In genomic region chr2:37632310-37632709, GRCh38 we compare ENCODE assay signal across 13 cellular contexts. TPM values are rescaled to one million over a fixed set of nuclear protein-coding genes. Genes with fewer than 3 reads are reported as not detected.
A peak's percentile ranks its signal among the peaks of the same experiment; 100 is the strongest.
DNase-seq lines count a peak whose midpoint lies in the region; ATAC-seq lines count a peak whose summit lies in the region.
"Had no signal": no experiment of that assay in that cellular context is flagged by ENCODE, and none has a peak within 500 bp of the region (broad histone marks: within the 10 kb centered on the region; RNA-seq: fewer than 3 reads in every experiment).

No MANE protein-coding gene starts in this region.

- H3K9me3 Mint-ChIP-seq in activated T-helper 17 cell treated with anti-CD3 and anti-CD28 coated beads, Interleukin-2, amount 50 U/mL, for 72 hours, result no peaks in the 10 kb centered on the region
- H3K9me3 Mint-ChIP-seq in natural killer cell treated with Interleukin-12 subunit alpha and Interleukin-12 subunit beta and Interleukin-15 and Interleukin-18, amount 100 ng/mL, for 72 hours, result no peaks in the 10 kb centered on the region
- H3K9me3 Mint-ChIP-seq: CD4-positive, alpha-beta T cell had no signal

- H3K27me3 Mint-ChIP-seq in activated T-helper 17 cell treated with anti-CD3 and anti-CD28 coated beads, Interleukin-2, amount 50 U/mL, for 72 hours, result no peaks in the 10 kb centered on the region
- no peaks in the 10 kb centered on the region for H3K27me3 Mint-ChIP-seq in natural killer cell treated with Interleukin-12 subunit alpha and Interleukin-12 subunit beta and Interleukin-15 and Interleukin-18, amount 100 ng/mL, for 72 hours
- H3K27me3 Mint-ChIP-seq: CD4-positive, alpha-beta T cell had no signal

- no peak for ATAC-seq in activated T-helper 17 cell treated with anti-CD3 and anti-CD28 coated beads, Interleukin-2, amount 50 U/mL, for 72 hours (replicated peaks)
- no peak for ATAC-seq in natural killer cell treated with Interleukin-12 subunit alpha and Interleukin-12 subunit beta and Interleukin-15 and Interleukin-18, amount 100 ng/mL, for 72 hours
- ATAC-seq in left lobe of liver, result no peak

- H3K27ac Mint-ChIP-seq in activated T-helper 17 cell treated with anti-CD3 and anti-CD28 coated beads, Interleukin-2, amount 50 U/mL, for 72 hours, result no peak overlapping the region
- peak overlapping the region; percentile 10 to 87 for H3K27ac Mint-ChIP-seq in natural killer cell treated with Interleukin-12 subunit alpha and Interleukin-12 subunit beta and Interleukin-15 and Interleukin-18, amount 100 ng/mL, for 72 hours
- H3K27ac Mint-ChIP-seq: CD4-positive, alpha-beta T cell had no signal

- H3K4me3 Mint-ChIP-seq in activated T-helper 17 cell treated with anti-CD3 and anti-CD28 coated beads, Interleukin-2, amount 50 U/mL, for 72 hours, result peak overlapping the region; percentile 6
- no peak overlapping the region for H3K4me3 Mint-ChIP-seq in natural killer cell treated with Interleukin-12 subunit alpha and Interleukin-12 subunit beta and Interleukin-15 and Interleukin-18, amount 100 ng/mL, for 72 hours
- H3K4me3 Mint-ChIP-seq: CD4-positive, alpha-beta T cell had no signal

- DNase-seq in NCI-H1092 treated with DMSO at 0.1 percent for 48 hours (lab: John Stamatoyannopoulos, UW) (peak; percentile 38), NCI-H1092 (lab: John Stamatoyannopoulos, UW) (no peak), EH (ENCODE audit: low read depth) (peak; percentile 49), dedifferentiated amniotic fluid mesenchymal stem cell (ENCODE audit: extremely low spot score) (no peak), left lobe of liver (ENCODE audit: low spot score) (no peak)
- DNase-seq in natural killer cell treated with Interleukin-12 subunit alpha and Interleukin-12 subunit beta and Interleukin-15 and Interleukin-18, amount 100 ng/mL, for 72 hours (ENCODE audit: low spot score), result no peak
- no peak for DNase-seq in central memory CD4-positive, alpha-beta T cell
- DNase-seq: BE2C; CD4-positive, alpha-beta T cell; GOT3; KBM-7; MV-4-11 had no signal

- H3K36me3 Mint-ChIP-seq in activated T-helper 17 cell treated with anti-CD3 and anti-CD28 coated beads, Interleukin-2, amount 50 U/mL, for 72 hours (ENCODE audit: low read depth), result peaks cover 12% of the 10 kb centered on the region
- no peaks in the 10 kb centered on the region for H3K36me3 Mint-ChIP-seq in natural killer cell treated with Interleukin-12 subunit alpha and Interleukin-12 subunit beta and Interleukin-15 and Interleukin-18, amount 100 ng/mL, for 72 hours

- peaks cover 59% of the 10 kb centered on the region for H3K4me1 Mint-ChIP-seq in activated T-helper 17 cell treated with anti-CD3 and anti-CD28 coated beads, Interleukin-2, amount 50 U/mL, for 72 hours
- peaks cover 64 to 73% of the 10 kb centered on the region in 2 donors for H3K4me1 Mint-ChIP-seq in natural killer cell treated with Interleukin-12 subunit alpha and Interleukin-12 subunit beta and Interleukin-15 and Interleukin-18, amount 100 ng/mL, for 72 hours (ENCODE audit: low read depth in 2 of 2)

RNA-seq across cellular contexts. Expression of gene CDC42EP3, which starts 39.1 kb away (rescaled TPM):
- 10 to 100 TPM; 33.5 to 40.9 TPM for total RNA-seq in activated T-helper 17 cell treated with anti-CD3 and anti-CD28 coated beads, Interleukin-2, amount 50 U/mL, for 72 hours
- 10 to 100 TPM; 36.0 to 40.1 TPM for total RNA-seq in natural killer cell treated with Interleukin-12 subunit alpha and Interleukin-12 subunit beta and Interleukin-15 and Interleukin-18, amount 100 ng/mL, for 72 hours
- 3.4 TPM for total RNA-seq in left lobe of liver

Comparison
In these comparisons a context has a peak if more than half of its experiments do, and no peak if none do; other contexts are left out.
1. DNase-seq: peak in NCI-H1092 treated with DMSO at 0.1 percent for 48 hours (single experiment) and EH (single experiment); none in NCI-H1092 (single experiment), natural killer cell treated with Interleukin-12 subunit alpha and Interleukin-12 subunit beta and Interleukin-15 and Interleukin-18, amount 100 ng/mL, for 72 hours (single experiment), central memory CD4-positive, alpha-beta T cell (single experiment), dedifferentiated amniotic fluid mesenchymal stem cell (single experiment) and left lobe of liver (single experiment).